In the genomic region with DNA sequence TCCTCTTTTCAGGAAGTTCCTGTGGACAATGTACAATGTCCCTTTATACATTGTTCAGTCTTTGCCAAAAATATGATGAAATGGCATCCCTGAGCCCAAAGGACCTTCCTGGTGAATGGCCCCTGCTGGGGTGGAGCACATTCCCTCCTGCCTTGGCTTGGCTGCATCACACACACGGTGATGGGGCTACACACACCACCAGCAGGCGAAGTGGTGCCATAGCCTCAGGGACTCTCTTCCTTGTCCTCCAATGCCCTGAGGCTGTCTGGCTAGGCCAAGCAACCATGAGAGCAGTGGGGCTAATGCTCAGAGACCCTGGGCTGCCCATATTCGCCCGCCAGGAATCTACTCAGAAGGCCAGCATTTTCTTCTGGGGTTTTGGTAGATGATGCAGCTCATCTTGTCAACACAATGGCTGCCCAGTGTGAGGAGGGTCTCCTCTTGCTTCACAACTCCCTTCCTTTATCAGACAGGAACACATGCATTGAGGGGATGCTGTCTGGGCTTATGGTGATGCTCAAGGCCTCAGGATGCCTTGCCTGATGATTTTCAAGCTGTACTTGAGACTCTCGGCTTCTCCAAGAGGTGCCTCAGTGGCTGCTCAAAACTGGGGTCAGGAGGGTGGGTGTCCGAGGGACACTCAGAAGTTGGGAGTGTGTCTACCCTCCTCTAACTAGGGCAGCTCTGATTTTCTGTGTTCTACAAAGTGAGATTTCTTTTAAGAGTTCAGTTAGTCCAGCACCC, we compare ENCODE assay signal across 17 cellular contexts. TPM values are rescaled to one million over a fixed set of nuclear protein-coding genes. Genes with fewer than 3 reads are reported as not detected.
DNase-seq lines count a peak whose midpoint lies in the region; ATAC-seq, FAIRE-seq and TF ChIP-seq lines count a peak whose summit lies in the region.
"Had no signal": no experiment of that assay in that cellular context is flagged by ENCODE, and none has a peak within 500 bp of the region (broad histone marks: within the 10 kb centered on the region; RNA-seq: fewer than 3 reads in every experiment).

No MANE protein-coding gene starts in this region.

- H3K79me2 ChIP-seq in HCT116 (ENCODE audit: insufficient read depth, low read length) (no peaks in the 10 kb centered on the region), HepG2 (ENCODE audit: insufficient read depth, low read length) (no peaks in the 10 kb centered on the region)
- H3K79me2 ChIP-seq: hepatocyte had no signal

- DNase-seq in GM03348 (ENCODE audit: low spot score) (peak; percentile 16), HCT116 (ENCODE audit: low read depth, low spot score) (no peak), ecto neural progenitor cell (ENCODE audit: low spot score) (peak; percentile 40), HepG2 (ENCODE audit: low spot score) (no peak), NCI-H1105 (lab: John Stamatoyannopoulos, UW) (no peak), activated T-cell treated with anti-CD3 and anti-CD28 coated beads for 4 hours (no peak)
- DNase-seq: effector CD8-positive, alpha-beta T cell; midbrain; NCI-H2081 treated with DMSO at 0.1 percent for 48 hours; NCI-H524 treated with DMSO at 0.1 percent for 48 hours; stimulated activated CD4-positive, alpha-beta T cell treated with anti-CD3 and anti-CD28 coated beads, Interleukin-12 subunit alpha, Interleukin-12 subunit beta, amount 100 ng/mL, for 4 hours had no signal

- H3K27me3 ChIP-seq in HCT116 (ENCODE audit: insufficient read depth, low read length) (peaks cover 32% of the 10 kb centered on the region; the same call in 1 of the 2 replicates), HepG2 (ENCODE audit: control insufficient read depth in 1 of 2, insufficient read depth in 2 of 2, low read length in 2 of 2) (no peaks in the 10 kb centered on the region; a peak in 1 of 5 replicates)
- H3K27me3 ChIP-seq: hepatocyte had no signal

- 3% methylated on average over 4 of the region's 6 CpGs for WGBS in HepG2 (ENCODE audit: low lambda C conversion rate)

- H3K4me3 ChIP-seq in HCT116 (replicated peaks in 1 of 2; ENCODE audit: low read depth in 1 of 2, low read length in 2 of 2) (no peak overlapping the region), HepG2 (replicated peaks in 1 of 3; ENCODE audit: insufficient read depth in 1 of 3, low read depth in 2 of 3, low read length in 3 of 3) (no peak overlapping the region)
- H3K4me3 ChIP-seq: hepatocyte had no signal

- CTCF ChIA-PET in HCT116 (lab: Charles Lee) = interaction anchor here (3.6 kb wide), 1 partner anchor 152 kb away, joined by 29 read pairs; no protein-coding TSS in a partner anchor
- CTCF ChIA-PET in HepG2 (lab: Yijun Ruan, JAX; ENCODE audit: low intra/inter-chr PET ratio, low total read pairs) = no interaction called here

- H3K4me1 ChIP-seq in HCT116 (ENCODE audit: control insufficient read depth in 1 of 2, insufficient read depth in 2 of 2, low read length in 2 of 2) = no peaks in the 10 kb centered on the region
- no peaks in the 10 kb centered on the region for H3K4me1 ChIP-seq in HepG2 (ENCODE audit: insufficient read depth, low read length)

- no peaks in the 10 kb centered on the region for H3K9me2 ChIP-seq in HCT116 (ENCODE audit: insufficient read depth)

- RAD21 ChIA-PET in HCT116 (lab: Charles Lee; ENCODE audit: low non-redundant PET in 1 of 2, low total read pairs in 2 of 2, uncharacterized antibody in 2 of 2, unreplicated experiment in 2 of 2) = interaction anchor here in 1 of 2 experiments (1.5 kb wide), 1 partner anchor 153 kb away, joined by 6 read pairs; no protein-coding TSS in a partner anchor

- TF ChIP-seq POLR2A in HCT116 (IDR thresholded peaks at IDR 0.05; ENCODE audit: borderline replicate concordance, extremely low read depth, insufficient read depth, insufficient read length) = no peak
- TF ChIP-seq POLR2A in HepG2 (IDR thresholded peaks at IDR 0.05; ENCODE audit: insufficient read depth in 1 of 2, low read depth in 2 of 2, low read length in 2 of 2) = no peak

- no peak for FAIRE-seq in HepG2 (lab: Jason Lieb, UNC)
- FAIRE-seq: G401.6 had no signal

- TF ChIP-seq CTCF in HCT116 (IDR thresholded peaks at IDR 0.05 in 2 of 3, conservative IDR thresholded peaks at IDR 0.05 in 1 of 3; ENCODE audit: borderline replicate concordance in 1 of 3, insufficient read depth in 1 of 3, low read depth in 2 of 3, low read length in 2 of 3) = peak in 2 of 3 experiments; percentile 6 to 12; a peak in 1 of 6 replicates
- no peak for TF ChIP-seq CTCF in HepG2 (CRISPR knock-in tag; IDR thresholded peaks at IDR 0.05)

- no TSS peak for BruUV-seq in HCT116 (replicated peaks; lab: Mats Ljungman, UMichigan)
- BruUV-seq in HepG2 (replicated peaks; lab: Mats Ljungman, UMichigan) = no TSS peak

- TF ChIP-seq RAD21 in HCT116 (IDR thresholded peaks at IDR 0.05; ENCODE audit: low read depth) (no peak), HepG2 (CRISPR knock-in tag; IDR thresholded peaks at IDR 0.05) (no peak)

- H3K4me2 ChIP-seq in HCT116 (ENCODE audit: low read length) (no peak overlapping the region), HepG2 (ENCODE audit: low read depth, low read length) (no peak overlapping the region)
- H3K4me2 ChIP-seq: hepatocyte had no signal

- H2AFZ ChIP-seq in HCT116 (ENCODE audit: low read depth, low read length, poor library complexity, severe bottlenecking) (no peak overlapping the region), HepG2 (ENCODE audit: low read length) (no peak overlapping the region)
- H2AFZ ChIP-seq: hepatocyte had no signal

- TF ChIP-seq EP300 in HepG2 (IDR thresholded peaks at IDR 0.05; ENCODE audit: low read depth in 2 of 2, low read length in 2 of 2) = no peak
- TF ChIP-seq EP300 in HepG2 (CRISPR knock-in tag; IDR thresholded peaks at IDR 0.05; ENCODE audit: borderline replicate concordance) = no peak

- H3K9ac ChIP-seq in HCT116 (ENCODE audit: low read length) (no peak overlapping the region), HepG2 (ENCODE audit: insufficient read depth, low read depth, low read length) (no peak overlapping the region)

- no peaks in the 10 kb centered on the region for H3K9me3 ChIP-seq in HCT116 (ENCODE audit: control insufficient read depth in 1 of 2, insufficient read depth in 1 of 2, low read depth in 1 of 2, low read length in 2 of 2)
- H3K9me3 ChIP-seq in HepG2 (ENCODE audit: low read length) = no peaks in the 10 kb centered on the region

- intact Hi-C loops in HCT116 (cut with micrococcal nuclease) (no loop called here), HepG2 (cut with micrococcal nuclease; ENCODE audit: unreplicated experiment) (loop anchor here (2.0 kb wide), 1 partner anchor 153 kb away; no protein-coding TSS in a partner anchor)

- H3K27ac ChIP-seq in HCT116 (ENCODE audit: low read depth, low read length) = no peak overlapping the region
- no peak overlapping the region for H3K27ac ChIP-seq in HepG2 (ENCODE audit: extremely low read length, insufficient read depth, low read length)
- H3K27ac ChIP-seq: hepatocyte, HL-60 had no signal

- in situ Hi-C loops in HepG2 (cut with HindIII; ENCODE audit: extremely low pct_ligation_motif_present, low pct_unique_long_range_greater_than_20kb) = no loop called here

- ATAC-seq in HCT116 (peak; percentile 57; the same call in 1 of the 2 replicates), HepG2 (peak; percentile 69), HG03571 (IDR thresholded peaks at IDR 0.05; ENCODE audit: unreplicated experiment) (no peak), GM21423 (IDR thresholded peaks at IDR 0.05; ENCODE audit: unreplicated experiment) (no peak)

- H4K20me1 ChIP-seq in HCT116 (ENCODE audit: insufficient read depth) (no peaks in the 10 kb centered on the region), HepG2 (ENCODE audit: insufficient read depth, low read length) (no peaks in the 10 kb centered on the region)

- POLR2A ChIA-PET in HCT116 (lab: Charles Lee) = no interaction called here
- POLR2A ChIA-PET in HepG2 (lab: Yijun Ruan, JAX) = no interaction called here

- H3K36me3 ChIP-seq in HCT116 (ENCODE audit: control insufficient read depth in 1 of 2, insufficient read depth in 2 of 2, low read length in 2 of 2) (no peaks in the 10 kb centered on the region), HepG2 (replicated peaks in 1 of 2; ENCODE audit: control insufficient read depth in 1 of 2, insufficient read depth in 2 of 2, low read length in 2 of 2) (no peaks in the 10 kb centered on the region)

TF ChIP-seq in HCT116, 20 proteins besides CTCF, POLR2A, EP300 and RAD21 (continues in another document):
- TF ChIP-seq, protein P1, sequence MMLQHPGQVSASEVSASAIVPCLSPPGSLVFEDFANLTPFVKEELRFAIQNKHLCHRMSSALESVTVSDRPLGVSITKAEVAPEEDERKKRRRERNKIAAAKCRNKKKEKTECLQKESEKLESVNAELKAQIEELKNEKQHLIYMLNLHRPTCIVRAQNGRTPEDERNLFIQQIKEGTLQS (IDR thresholded peaks at IDR 0.05) = no peak

RNA-seq across cellular contexts. Expression of a gene that starts 40.9 kb away (rescaled TPM):
- total RNA-seq in HCT116 (2021; ENCODE audit: unreplicated experiment) (0.86 TPM), HepG2 (2016; rRNA removed; fragmentation: Illumina TruSeq; extraction: Trizol) (0.07 TPM in 1 of 2 replicates, not detected in the other)
- polyA plus RNA-seq in HCT116 (2012) = 0.06 and 0.09 TPM in 2 replicates
- total RNA-seq in HepG2 (2016; cell fraction: cytosol; rRNA removed; fragmentation: Illumina TruSeq; extraction: Trizol; ENCODE audit: low read depth) = 0.20 and 0.26 TPM in 2 replicates
- total RNA-seq in HepG2 (2016; cell fraction: insoluble cytoplasmic fraction; rRNA removed; fragmentation: Illumina TruSeq; extraction: Trizol) = 0.04 and 0.06 TPM in 2 replicates
- total RNA-seq in HepG2 (2016; cell fraction: membrane; rRNA removed; fragmentation: Illumina TruSeq; extraction: Trizol) = 0.03 TPM in 1 of 2 replicates, not detected in the other
- total RNA-seq in HepG2 (2016; cell fraction: nucleus; rRNA removed; fragmentation: Illumina TruSeq; extraction: Trizol) = 0.37 and 0.44 TPM in 2 replicates
- 0.13 and 0.21 TPM in 2 replicates for polyA plus RNA-seq in HepG2 (2011; rRNA removed)
- 0.05 and 0.09 TPM in 2 replicates for polyA plus RNA-seq in HepG2 (2011; cell fraction: cytosol; rRNA removed)
- 0.10 and 0.43 TPM in 2 replicates for polyA plus RNA-seq in HepG2 (2011; cell fraction: nucleus; rRNA removed)
- 0.04 and 0.13 TPM in 2 replicates for polyA plus RNA-seq in HepG2 (2012)
- 0.02 TPM in 1 of 2 replicates, not detected in the other for polyA plus RNA-seq in HepG2 (2016; cell fraction: cytosol; fragmentation: Illumina TruSeq; extraction: Trizol; ENCODE audit: low read depth)
- 0.21 and 0.39 TPM in 2 replicates for polyA plus RNA-seq in HepG2 (2016; cell fraction: insoluble cytoplasmic fraction; fragmentation: Illumina TruSeq; extraction: Trizol; ENCODE audit: low read depth)
- 0.07 TPM in 1 of 2 replicates, not detected in the other for polyA plus RNA-seq in HepG2 (2016; cell fraction: membrane; fragmentation: Illumina TruSeq; extraction: Trizol; ENCODE audit: low read depth)
- polyA plus RNA-seq in HepG2 (2016; cell fraction: nucleus; fragmentation: Illumina TruSeq; extraction: Trizol; ENCODE audit: insufficient read depth, low read depth) = 0.12 and 0.25 TPM in 2 replicates
- polyA minus RNA-seq in HepG2 (2011; rRNA and poly(A)+ RNA removed; ENCODE audit: low replicate concordance) = 0.42 and 1.1 TPM in 2 replicates
- polyA minus RNA-seq in HepG2 (2011; cell fraction: cytosol; rRNA and poly(A)+ RNA removed) = not detected in 2 replicates
- polyA minus RNA-seq in HepG2 (2011; cell fraction: nucleus; rRNA and poly(A)+ RNA removed) = 0.87 and 3.0 TPM in 2 replicates
- total RNA-seq: B cell had no signal

Comparison
In these comparisons a context has a peak if more than half of its experiments do, and no peak if none do; other contexts are left out.
1. DNase-seq: peak in GM03348 (single experiment) and ecto neural progenitor cell (single experiment); none in HCT116 (single experiment), HepG2 (single experiment), NCI-H1105 (single experiment) and activated T-cell treated with anti-CD3 and anti-CD28 coated beads for 4 hours (single experiment).
2. ATAC-seq: peak in HCT116 (single experiment) and HepG2 (single experiment); none in HG03571 (single experiment) and GM21423 (single experiment).